In genomic region chr22:42716649-42717127, GRCh38 we compare ENCODE assay signal across 11 cellular contexts.
A peak's percentile ranks its signal among the peaks of the same experiment; 100 is the strongest.
DNase-seq lines count a peak whose midpoint lies in the region; ATAC-seq, FAIRE-seq and TF ChIP-seq lines count a peak whose summit lies in the region.
"Had no signal": no experiment of that assay in that cellular context is flagged by ENCODE, and none has a peak within 500 bp of the region (broad histone marks: within the 10 kb centered on the region; RNA-seq: fewer than 3 reads in every experiment).

No MANE protein-coding gene starts in this region.

- H3K27ac ChIP-seq in tibial artery: peak overlapping the region; percentile 38 to 94
- H3K27ac ChIP-seq: 22Rv1 had no signal

- FAIRE-seq in HTR-8/SVneo (lab: Jason Lieb, UNC): no peak

- TF ChIP-seq CTCF in tibial artery (IDR thresholded peaks at IDR 0.05): no peak

- H3K27me3 ChIP-seq in tibial artery: no peaks in the 10 kb centered on the region

- peak; percentile 48; the same call in 1 of the 2 replicates for TF ChIP-seq POLR2A in Raji (IDR thresholded peaks at IDR 0.05; ENCODE audit: insufficient read depth, low read depth, low read length)

- H3K4me3 ChIP-seq in tibial artery: no peak overlapping the region

- intact Hi-C loops in tibial artery (cut with DNase I; ENCODE audit: low total_unique reads): loop anchor here (5.0 kb wide), 1 partner anchor 49 kb away; no protein-coding TSS in a partner anchor

- peak; percentile 26 for DNase-seq in NCI-H2107 treated with DMSO at 0.1 percent for 48 hours (lab: John Stamatoyannopoulos, UW; ENCODE audit: unreplicated experiment)
- DNase-seq in NCI-H2107 (lab: John Stamatoyannopoulos, UW): no peak
- DNase-seq in tibial artery: no peak
- no peak for DNase-seq in HTR-8/SVneo (ENCODE audit: insufficient read length, low spot score)
- no peak for DNase-seq in effector CD8-positive, alpha-beta T cell (lab: John Stamatoyannopoulos, UW)
- no peak for DNase-seq in dedifferentiated amniotic fluid mesenchymal stem cell (ENCODE audit: extremely low spot score)
- DNase-seq: anterior cingulate cortex, NCI-H1092 had no signal

- H3K36me3 ChIP-seq in tibial artery: peaks cover 0 to 9% (median 0%) of the 10 kb centered on the region in 3 donors

- H3K4me1 ChIP-seq in tibial artery: peaks cover 0 to 77% (median 44%) of the 10 kb centered on the region in 4 donors

- ATAC-seq in HG02798 (IDR thresholded peaks at IDR 0.05; ENCODE audit: poor library complexity, unreplicated experiment): peak; percentile 30

- H3K9me3 ChIP-seq in tibial artery: no peaks in the 10 kb centered on the region
